ENCODE assay signal across 16 cellular contexts in the genomic region with DNA sequence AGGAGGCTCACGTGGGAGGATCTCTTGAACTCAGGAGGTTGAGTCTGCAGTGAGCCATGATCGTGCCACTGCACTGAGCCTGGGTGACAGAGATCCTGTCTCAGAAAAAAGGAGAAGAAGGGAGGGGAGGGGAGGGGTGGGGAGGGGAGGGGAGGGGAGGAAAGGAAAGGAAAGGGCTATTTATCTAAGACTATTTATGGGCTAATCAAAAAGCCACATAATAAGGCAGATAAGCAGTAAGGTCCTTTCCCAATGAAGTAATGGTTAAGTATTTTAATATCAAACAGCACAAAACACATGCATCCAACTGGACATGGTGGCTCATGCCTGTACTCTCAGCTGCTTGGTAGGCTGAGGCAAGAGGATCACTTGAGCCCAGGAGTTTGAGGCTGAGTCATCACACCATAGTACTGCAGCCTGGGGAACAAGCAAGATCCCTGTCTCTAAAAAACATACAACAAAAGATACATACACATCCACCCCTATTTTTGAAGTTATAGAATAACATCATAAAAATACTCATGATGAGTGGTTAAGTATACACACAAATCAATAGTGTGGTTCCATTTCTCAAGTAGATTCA. TPM values are rescaled to one million over a fixed set of nuclear protein-coding genes. Genes with fewer than 3 reads are reported as not detected.
DNase-seq lines count a peak whose midpoint lies in the region; ATAC-seq lines count a peak whose summit lies in the region.
"Had no signal": no experiment of that assay in that cellular context is flagged by ENCODE, and none has a peak within 500 bp of the region (broad histone marks: within the 10 kb centered on the region; RNA-seq: fewer than 3 reads in every experiment).

No MANE protein-coding gene starts in this region.

- H3K9me3 Mint-ChIP-seq in stimulated activated naive CD8-positive, alpha-beta T cell treated with anti-CD3 and anti-CD28 coated beads, Interleukin-15, amount 100 ng/mL, for 72 hours, result no peaks in the 10 kb centered on the region
- H3K9me3 Mint-ChIP-seq: stimulated activated naive CD8-positive, alpha-beta T cell treated with anti-CD3 and anti-CD28 coated beads, Interleukin-15, Interleukin-2, amounts not matched to agents 100 ng/mL and 50 ng/mL, for 24 hours had no signal

- H4K5ac ChIP-seq in mesendoderm (ENCODE audit: low read length), result no peak overlapping the region

- H3K4ac ChIP-seq in mesendoderm (ENCODE audit: low read depth, low read length), result no peak overlapping the region

- peaks cover 1% of the 10 kb centered on the region for H3K4me1 ChIP-seq in mesendoderm (ENCODE audit: control insufficient read depth, low read depth, low read length)
- H3K4me1 ChIP-seq: psoas muscle had no signal

- no peaks in the 10 kb centered on the region for H3K4me1 Mint-ChIP-seq in stimulated activated naive CD8-positive, alpha-beta T cell treated with anti-CD3 and anti-CD28 coated beads, Interleukin-15, amount 100 ng/mL, for 72 hours

- H3K27me3 Mint-ChIP-seq in stimulated activated naive CD8-positive, alpha-beta T cell treated with anti-CD3 and anti-CD28 coated beads, Interleukin-15, amount 100 ng/mL, for 72 hours, result peaks cover 15% of the 10 kb centered on the region

- H3K4me3 Mint-ChIP-seq in stimulated activated naive CD8-positive, alpha-beta T cell treated with anti-CD3 and anti-CD28 coated beads, Interleukin-15, amount 100 ng/mL, for 72 hours, result no peak overlapping the region
- H3K4me3 Mint-ChIP-seq: stimulated activated naive CD8-positive, alpha-beta T cell treated with anti-CD3 and anti-CD28 coated beads, Interleukin-15, Interleukin-2, amounts not matched to agents 100 ng/mL and 50 ng/mL, for 24 hours had no signal

- no peak overlapping the region for H3K27ac Mint-ChIP-seq in stimulated activated naive CD8-positive, alpha-beta T cell treated with anti-CD3 and anti-CD28 coated beads, Interleukin-15, amount 100 ng/mL, for 72 hours
- H3K27ac Mint-ChIP-seq: stimulated activated naive CD8-positive, alpha-beta T cell treated with anti-CD3 and anti-CD28 coated beads, Interleukin-15, Interleukin-2, amounts not matched to agents 100 ng/mL and 50 ng/mL, for 24 hours had no signal

- H3K79me1 ChIP-seq in mesendoderm (ENCODE audit: low read length), result no peaks in the 10 kb centered on the region

- H2BK15ac ChIP-seq in mesendoderm (replicated peaks; ENCODE audit: low read depth), result no peak overlapping the region

- H3K36me3 ChIP-seq in mesendoderm (ENCODE audit: control insufficient read depth, insufficient read depth, low read length), result no peaks in the 10 kb centered on the region
- H3K36me3 ChIP-seq: ascending aorta had no signal

- DNase-seq in EL, result peak; percentile 69
- DNase-seq in NCI-H69 (lab: John Stamatoyannopoulos, UW), result peak; percentile 41
- peak; percentile 45 for DNase-seq in dermis blood vessel endothelial cell
- DNase-seq in mesendoderm, result peak; percentile 71
- DNase-seq in NCI-H2081 treated with DMSO at 0.1 percent for 48 hours (lab: John Stamatoyannopoulos, UW), result no peak
- DNase-seq in stimulated activated CD4-positive, alpha-beta T cell treated with anti-CD3 and anti-CD28 coated beads, Interleukin-1b, Interleukin-23, amount 100 ng/mL, for 48 hours, result no peak
- no peak for DNase-seq in stimulated activated naive CD8-positive, alpha-beta T cell treated with anti-CD3 and anti-CD28 coated beads, Interleukin-15, amount 100 ng/mL, for 72 hours
- DNase-seq in H4 (ENCODE audit: low spot score), result no peak
- DNase-seq: C1 segment of cervical spinal cord, NCI-H526, psoas muscle had no signal

- H3K4me2 ChIP-seq in mesendoderm (ENCODE audit: low read length), result no peak overlapping the region

- no peak overlapping the region for H3K27ac ChIP-seq in mesendoderm (ENCODE audit: low read depth, low read length)
- H3K27ac ChIP-seq: ascending aorta, HL-60, psoas muscle, VCaP had no signal

- no peaks in the 10 kb centered on the region for H3K27me3 ChIP-seq in mesendoderm (ENCODE audit: insufficient read depth, low read length, poor library complexity)
- H3K27me3 ChIP-seq: ascending aorta had no signal

- no peak for ATAC-seq in stimulated activated naive CD8-positive, alpha-beta T cell treated with anti-CD3 and anti-CD28 coated beads, Interleukin-15, amount 100 ng/mL, for 72 hours
- ATAC-seq: psoas muscle had no signal

- no peak overlapping the region for H4K8ac ChIP-seq in mesendoderm (ENCODE audit: low read depth, low read length)

- H2BK5ac ChIP-seq in mesendoderm (ENCODE audit: low read length), result no peak overlapping the region

- no peak overlapping the region for H3K4me3 ChIP-seq in mesendoderm (ENCODE audit: low read length)
- H3K4me3 ChIP-seq: ascending aorta, psoas muscle, SK-N-MC had no signal

- peaks cover 70% of the 10 kb centered on the region for H3K79me2 ChIP-seq in mesendoderm (ENCODE audit: control insufficient read depth, insufficient read depth, low read length)

- H3K9ac ChIP-seq in mesendoderm (ENCODE audit: low read length), result no peak overlapping the region

- no CpG with 5 or more reads among the region's 2 CpGs for WGBS in mesendoderm (ENCODE audit: extremely low coverage, insufficient coverage, low lambda C conversion rate)

- no peak overlapping the region for H3K18ac ChIP-seq in mesendoderm (ENCODE audit: low read length)

- H2BK120ac ChIP-seq in mesendoderm (ENCODE audit: low read depth, low read length), result no peak overlapping the region

- peak overlapping the region; percentile 38 for H3K56ac ChIP-seq in mesendoderm (ENCODE audit: low read length)

- no peak overlapping the region for H2AK5ac ChIP-seq in mesendoderm (ENCODE audit: low read length)

- no peak overlapping the region for H3K23ac ChIP-seq in mesendoderm (ENCODE audit: low read length)

RNA-seq across cellular contexts. Expression of a gene that starts 9.7 kb away (rescaled TPM):
- 141 and 154 TPM in 2 replicates for total RNA-seq in dermis blood vessel endothelial cell
- polyA plus RNA-seq in mesendoderm (2013, experiment 1 of 2), result 51.1 TPM
- polyA plus RNA-seq in mesendoderm (2013, experiment 2 of 2), result 50.7 TPM
- 18.6 and 25.5 TPM in 2 replicates for total RNA-seq in H4 (2014; rRNA removed; shearing (Covaris generic))

Comparison
In these comparisons a context has a peak if more than half of its experiments do, and no peak if none do; other contexts are left out.
1. DNase-seq: peak in EL (single experiment), NCI-H69 (single experiment), dermis blood vessel endothelial cell (single experiment) and mesendoderm (single experiment); none in NCI-H2081 treated with DMSO at 0.1 percent for 48 hours (single experiment), stimulated activated CD4-positive, alpha-beta T cell treated with anti-CD3 and anti-CD28 coated beads, Interleukin-1b, Interleukin-23, amount 100 ng/mL, for 48 hours (single experiment), stimulated activated naive CD8-positive, alpha-beta T cell treated with anti-CD3 and anti-CD28 coated beads, Interleukin-15, amount 100 ng/mL, for 72 hours (0 of 2) and H4 (single experiment).